ENCODE assay signal across 20 cellular contexts in the genomic region with DNA sequence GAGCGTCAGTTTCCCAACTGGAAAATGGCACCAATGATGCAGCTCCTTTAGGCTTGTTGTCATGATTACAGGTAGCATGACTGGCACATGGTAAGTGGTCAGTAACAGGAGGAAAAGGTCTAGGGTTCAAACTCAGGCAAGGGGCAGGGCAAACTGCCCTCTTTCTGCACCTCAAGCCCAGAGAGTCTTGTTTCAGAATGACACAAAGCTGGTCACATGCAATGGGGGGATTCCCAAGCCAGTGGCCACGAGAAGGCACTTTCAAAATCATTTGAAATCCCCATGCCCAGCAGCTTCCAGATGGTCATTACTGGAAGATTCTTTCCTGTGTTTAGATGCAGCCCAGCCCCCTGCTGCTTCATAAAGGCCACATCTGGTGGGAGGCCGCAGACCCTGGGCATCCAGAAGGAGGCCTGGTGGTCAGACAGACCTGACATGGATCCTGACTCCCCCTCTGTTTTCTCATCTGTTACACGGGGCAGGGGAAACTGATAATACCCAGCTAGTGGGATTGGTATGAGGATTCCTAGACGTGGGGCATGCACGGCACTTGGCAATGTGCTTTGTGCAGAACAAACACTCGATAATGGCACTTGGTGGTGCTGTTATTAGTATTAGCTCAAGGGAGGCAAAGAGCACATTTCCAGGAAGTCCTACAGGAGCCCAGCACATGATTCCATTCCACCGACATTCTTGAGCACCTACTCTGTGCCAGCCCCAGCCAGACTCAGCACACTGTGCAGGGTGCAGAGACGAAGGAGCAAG. TPM values are rescaled to one million over a fixed set of nuclear protein-coding genes. Genes with fewer than 3 reads are reported as not detected.
DNase-seq lines count a peak whose midpoint lies in the region; ATAC-seq and TF ChIP-seq lines count a peak whose summit lies in the region.
"Had no signal": no experiment of that assay in that cellular context is flagged by ENCODE, and none has a peak within 500 bp of the region (broad histone marks: within the 10 kb centered on the region; RNA-seq: fewer than 3 reads in every experiment).

No MANE protein-coding gene starts in this region.

- POLR2A ChIA-PET in activated CD8-positive, alpha-beta T cell treated with anti-CD3 and anti-CD28 coated beads for 36 hours (lab: Charles Lee), result no interaction called here
- POLR2A ChIA-PET in activated CD8-positive, alpha-beta T cell treated with anti-CD3 and anti-CD28 coated beads, Interleukin-2, amount 10 ng/mL, durations not matched to agents 7 days and 5 days (lab: Charles Lee), result no interaction called here

- H3K36me3 Mint-ChIP-seq in activated CD8-positive, alpha-beta T cell treated with anti-CD3 and anti-CD28 coated beads for 36 hours (ENCODE audit: low read depth), result no peaks in the 10 kb centered on the region
- no peaks in the 10 kb centered on the region for H3K36me3 Mint-ChIP-seq in activated CD8-positive, alpha-beta T cell treated with anti-CD3 and anti-CD28 coated beads, Interleukin-2, amount 10 ng/mL, durations not matched to agents 7 days and 5 days (ENCODE audit: low read depth)
- no peaks in the 10 kb centered on the region for H3K36me3 Mint-ChIP-seq in IgD-negative memory B cell
- H3K36me3 Mint-ChIP-seq: activated naive CD8-positive, alpha-beta T cell treated with anti-CD3 and anti-CD28 coated beads for 36 hours; CD4-positive, alpha-beta memory T cell had no signal

- H3K27me3 ChIP-seq in upper lobe of left lung, result no peaks in the 10 kb centered on the region
- H3K27me3 ChIP-seq: spleen had no signal

- H3K4me3 Mint-ChIP-seq in activated CD8-positive, alpha-beta T cell treated with anti-CD3 and anti-CD28 coated beads for 36 hours, result no peak overlapping the region
- no peak overlapping the region for H3K4me3 Mint-ChIP-seq in activated CD8-positive, alpha-beta T cell treated with anti-CD3 and anti-CD28 coated beads, Interleukin-2, amount 10 ng/mL, durations not matched to agents 7 days and 5 days
- peak overlapping the region in 1 of 4 donors; percentile 57 for H3K4me3 Mint-ChIP-seq in IgD-negative memory B cell
- H3K4me3 Mint-ChIP-seq: activated CD4-positive, alpha-beta T cell treated with anti-CD3 and anti-CD28 coated beads for 36 hours; activated naive CD8-positive, alpha-beta T cell treated with anti-CD3 and anti-CD28 coated beads for 36 hours; CD4-positive, alpha-beta memory T cell; HFFc6; T-helper 1 cell treated with Interleukin-12 subunit alpha and Interleukin-12 subunit beta and Interleukin-4 antibody, amounts not matched to agents 30 μg/mL and 1 μg/mL, for 36 hours had no signal

- no peak overlapping the region for H3K27ac Mint-ChIP-seq in activated CD8-positive, alpha-beta T cell treated with anti-CD3 and anti-CD28 coated beads for 36 hours
- H3K27ac Mint-ChIP-seq in activated CD8-positive, alpha-beta T cell treated with anti-CD3 and anti-CD28 coated beads, Interleukin-2, amount 10 ng/mL, durations not matched to agents 7 days and 5 days, result no peak overlapping the region
- H3K27ac Mint-ChIP-seq in IgD-negative memory B cell, result peak overlapping the region; percentile 20 to 74 (median 67)
- H3K27ac Mint-ChIP-seq: activated CD4-positive, alpha-beta T cell treated with anti-CD3 and anti-CD28 coated beads for 36 hours; activated naive CD8-positive, alpha-beta T cell treated with anti-CD3 and anti-CD28 coated beads for 36 hours; HFFc6; progenitor cell of endocrine pancreas; T-helper 1 cell treated with Interleukin-12 subunit alpha and Interleukin-12 subunit beta and Interleukin-4 antibody, amounts not matched to agents 30 μg/mL and 1 μg/mL, for 36 hours had no signal

- TF ChIP-seq POLR2A in upper lobe of left lung (IDR thresholded peaks at IDR 0.05), result no peak

- no peak overlapping the region for H3K4me3 ChIP-seq in upper lobe of left lung
- H3K4me3 ChIP-seq: spleen had no signal

- no peaks in the 10 kb centered on the region for H3K9me3 ChIP-seq in upper lobe of left lung

- no peak for TF ChIP-seq CTCF in activated CD8-positive, alpha-beta T cell treated with anti-CD3 and anti-CD28 coated beads for 36 hours (IDR thresholded peaks at IDR 0.05)
- no peak for TF ChIP-seq CTCF in upper lobe of left lung (IDR thresholded peaks at IDR 0.05)

- no peaks in the 10 kb centered on the region for H3K4me1 Mint-ChIP-seq in activated CD8-positive, alpha-beta T cell treated with anti-CD3 and anti-CD28 coated beads for 36 hours (ENCODE audit: low read depth)
- H3K4me1 Mint-ChIP-seq in activated CD8-positive, alpha-beta T cell treated with anti-CD3 and anti-CD28 coated beads, Interleukin-2, amount 10 ng/mL, durations not matched to agents 7 days and 5 days (ENCODE audit: low read depth), result no peaks in the 10 kb centered on the region
- peaks cover 32 to 44% (median 38%) of the 10 kb centered on the region in 3 donors for H3K4me1 Mint-ChIP-seq in IgD-negative memory B cell
- H3K4me1 Mint-ChIP-seq: activated CD4-positive, alpha-beta T cell treated with anti-CD3 and anti-CD28 coated beads for 36 hours; activated naive CD8-positive, alpha-beta T cell treated with anti-CD3 and anti-CD28 coated beads for 36 hours; CD4-positive, alpha-beta memory T cell had no signal

- peak in 1 of 4 donors; percentile 77 for TF ChIP-seq EP300 in upper lobe of left lung (IDR thresholded peaks at IDR 0.05)

- peaks cover 0 to 22% (median 17%) of the 10 kb centered on the region in 4 donors for H3K4me1 ChIP-seq in upper lobe of left lung

- peak; percentile 11 for DNase-seq in activated CD8-positive, alpha-beta T cell treated with anti-CD3 and anti-CD28 coated beads for 36 hours
- no peak for DNase-seq in activated CD8-positive, alpha-beta T cell treated with anti-CD3 and anti-CD28 coated beads, Interleukin-2, amount 10 ng/mL, durations not matched to agents 7 days and 5 days
- DNase-seq in upper lobe of left lung, result peak in 1 of 2 donors; percentile 72
- no peak for DNase-seq in DMS 273 treated with DMSO at 0.1 percent for 48 hours (lab: John Stamatoyannopoulos, UW)
- DNase-seq in AG08396 (ENCODE audit: low spot score), result no peak
- DNase-seq in ureter (ENCODE audit: low spot score), result no peak
- DNase-seq: activated CD4-positive, alpha-beta T cell treated with anti-CD3 and anti-CD28 coated beads for 36 hours; activated naive CD8-positive, alpha-beta T cell treated with anti-CD3 and anti-CD28 coated beads for 36 hours; CD4-positive, alpha-beta memory T cell; HFFc6; MM.1S; NCI-H2029; NCI-H82; spleen had no signal

- peaks cover 12% of the 10 kb centered on the region for H3K27me3 Mint-ChIP-seq in activated CD8-positive, alpha-beta T cell treated with anti-CD3 and anti-CD28 coated beads for 36 hours
- peaks cover 8% of the 10 kb centered on the region for H3K27me3 Mint-ChIP-seq in activated CD8-positive, alpha-beta T cell treated with anti-CD3 and anti-CD28 coated beads, Interleukin-2, amount 10 ng/mL, durations not matched to agents 7 days and 5 days (ENCODE audit: low read depth)
- H3K27me3 Mint-ChIP-seq in IgD-negative memory B cell, result no peaks in the 10 kb centered on the region

- intact Hi-C loops in activated CD8-positive, alpha-beta T cell treated with anti-CD3 and anti-CD28 coated beads for 36 hours (cut with micrococcal nuclease), result no loop called here

- no peaks in the 10 kb centered on the region for H3K36me3 ChIP-seq in upper lobe of left lung
- H3K36me3 ChIP-seq: spleen had no signal

- 53 to 71% methylated on average over 6 to 9 of the region's 9 CpGs for WGBS in upper lobe of left lung, 2 donors

- peak overlapping the region in 1 of 4 donors; percentile 35 for H3K27ac ChIP-seq in upper lobe of left lung
- H3K27ac ChIP-seq: spleen had no signal

- CTCF ChIA-PET in activated CD8-positive, alpha-beta T cell treated with anti-CD3 and anti-CD28 coated beads for 36 hours (lab: Charles Lee), result interaction anchor here (1.0 kb wide), 1 partner anchor 26 kb away, joined by 6 read pairs; no protein-coding TSS in a partner anchor
- CTCF ChIA-PET in activated CD8-positive, alpha-beta T cell treated with anti-CD3 and anti-CD28 coated beads, Interleukin-2, amount 10 ng/mL, durations not matched to agents 7 days and 5 days (lab: Charles Lee), result no interaction called here

- ATAC-seq in activated CD8-positive, alpha-beta T cell treated with anti-CD3 and anti-CD28 coated beads for 36 hours, result no peak
- no peak for ATAC-seq in activated CD8-positive, alpha-beta T cell treated with anti-CD3 and anti-CD28 coated beads, Interleukin-2, amount 10 ng/mL, durations not matched to agents 7 days and 5 days
- ATAC-seq in GM21529 (IDR thresholded peaks at IDR 0.05; ENCODE audit: unreplicated experiment), result peak; percentile 63
- ATAC-seq in upper lobe of left lung (ENCODE audit: low FRiP score in 2 of 2), result peak; percentile 19 to 81
- ATAC-seq: activated CD4-positive, alpha-beta T cell treated with anti-CD3 and anti-CD28 coated beads for 36 hours had no signal

- H3K9me3 Mint-ChIP-seq in activated CD8-positive, alpha-beta T cell treated with anti-CD3 and anti-CD28 coated beads for 36 hours, result no peaks in the 10 kb centered on the region
- no peaks in the 10 kb centered on the region for H3K9me3 Mint-ChIP-seq in activated CD8-positive, alpha-beta T cell treated with anti-CD3 and anti-CD28 coated beads, Interleukin-2, amount 10 ng/mL, durations not matched to agents 7 days and 5 days (ENCODE audit: insufficient read depth)
- peaks cover 2 to 12% (median 11%) of the 10 kb centered on the region in 3 donors for H3K9me3 Mint-ChIP-seq in IgD-negative memory B cell
- H3K9me3 Mint-ChIP-seq: HFFc6; T-helper 1 cell treated with Interleukin-12 subunit alpha and Interleukin-12 subunit beta and Interleukin-4 antibody, amounts not matched to agents 30 μg/mL and 1 μg/mL, for 36 hours had no signal

RNA-seq across cellular contexts. Expression of a gene that starts 6.9 kb away (rescaled TPM):
- total RNA-seq in activated CD8-positive, alpha-beta T cell treated with anti-CD3 and anti-CD28 coated beads for 36 hours, result not detected
- not detected for total RNA-seq in activated CD8-positive, alpha-beta T cell treated with anti-CD3 and anti-CD28 coated beads, Interleukin-2, amount 10 ng/mL, durations not matched to agents 7 days and 5 days
- polyA plus RNA-seq in IgD-negative memory B cell, result 10.1 TPM
- total RNA-seq in upper lobe of left lung (under 1 TPM in 2 of 6 donors, not detected in 4; 0.13 to 0.29 TPM), ureter (not detected)
- total RNA-seq: activated CD4-positive, alpha-beta T cell treated with anti-CD3 and anti-CD28 coated beads for 36 hours; activated naive CD8-positive, alpha-beta T cell treated with anti-CD3 and anti-CD28 coated beads for 36 hours; bronchial epithelial cell; CD4-positive, alpha-beta memory T cell; HFFc6; myocyte; progenitor cell of endocrine pancreas had no signal

RNA-seq across cellular contexts. Expression of a gene that starts 12.9 kb away (rescaled TPM):
- not detected for total RNA-seq in activated CD8-positive, alpha-beta T cell treated with anti-CD3 and anti-CD28 coated beads for 36 hours
- not detected for total RNA-seq in activated CD8-positive, alpha-beta T cell treated with anti-CD3 and anti-CD28 coated beads, Interleukin-2, amount 10 ng/mL, durations not matched to agents 7 days and 5 days
- polyA plus RNA-seq in IgD-negative memory B cell, result not detected
- not detected for total RNA-seq in upper lobe of left lung
- 19.2 TPM for total RNA-seq in ureter
- total RNA-seq: activated CD4-positive, alpha-beta T cell treated with anti-CD3 and anti-CD28 coated beads for 36 hours; activated naive CD8-positive, alpha-beta T cell treated with anti-CD3 and anti-CD28 coated beads for 36 hours; bronchial epithelial cell; CD4-positive, alpha-beta memory T cell; HFFc6; myocyte; progenitor cell of endocrine pancreas; spleen had no signal
- polyA plus RNA-seq: CD4-positive, alpha-beta memory T cell; spleen had no signal

RNA-seq across cellular contexts. Expression of a gene that starts 56.2 kb away (rescaled TPM):
- total RNA-seq in activated CD8-positive, alpha-beta T cell treated with anti-CD3 and anti-CD28 coated beads for 36 hours, result not detected
- not detected for total RNA-seq in activated CD8-positive, alpha-beta T cell treated with anti-CD3 and anti-CD28 coated beads, Interleukin-2, amount 10 ng/mL, durations not matched to agents 7 days and 5 days
- polyA plus RNA-seq in IgD-negative memory B cell, result not detected
- 1 to 10 TPM in 5 of 6 donors, not detected in 1; 1.4 to 5.1 (median 3.1) TPM for total RNA-seq in upper lobe of left lung
- 2.4 TPM for total RNA-seq in ureter
- total RNA-seq: activated CD4-positive, alpha-beta T cell treated with anti-CD3 and anti-CD28 coated beads for 36 hours; activated naive CD8-positive, alpha-beta T cell treated with anti-CD3 and anti-CD28 coated beads for 36 hours; bronchial epithelial cell; CD4-positive, alpha-beta memory T cell; HFFc6; myocyte; progenitor cell of endocrine pancreas had no signal
- polyA plus RNA-seq: CD4-positive, alpha-beta memory T cell had no signal

RNA-seq across cellular contexts. Expression of a gene that starts 59.7 kb away (rescaled TPM):
- total RNA-seq in activated CD8-positive, alpha-beta T cell treated with anti-CD3 and anti-CD28 coated beads for 36 hours, result under 1 TPM; 0.34 to 0.45 TPM
- total RNA-seq in activated CD8-positive, alpha-beta T cell treated with anti-CD3 and anti-CD28 coated beads, Interleukin-2, amount 10 ng/mL, durations not matched to agents 7 days and 5 days, result under 1 TPM; 0.21 to 0.29 TPM
- polyA plus RNA-seq in IgD-negative memory B cell, result 0.39 TPM
- total RNA-seq in upper lobe of left lung (10 to 100 TPM in 1 of 6 donors, 1 to 10 TPM in 4, under 1 TPM in 1; 0.86 to 29.8 (median 6.5) TPM), ureter (3.6 TPM)
- total RNA-seq: HFFc6 had no signal

Comparison
In these comparisons a context has a peak if more than half of its experiments do, and no peak if none do; other contexts are left out.
1. ATAC-seq: peak in GM21529 (single experiment) and upper lobe of left lung (2 of 2); none in activated CD8-positive, alpha-beta T cell treated with anti-CD3 and anti-CD28 coated beads for 36 hours (single experiment) and activated CD8-positive, alpha-beta T cell treated with anti-CD3 and anti-CD28 coated beads, Interleukin-2, amount 10 ng/mL, durations not matched to agents 7 days and 5 days (single experiment).
2. H3K27ac Mint-ChIP-seq: peak in IgD-negative memory B cell (3 of 3); none in activated CD8-positive, alpha-beta T cell treated with anti-CD3 and anti-CD28 coated beads for 36 hours (single experiment) and activated CD8-positive, alpha-beta T cell treated with anti-CD3 and anti-CD28 coated beads, Interleukin-2, amount 10 ng/mL, durations not matched to agents 7 days and 5 days (single experiment).
3. RNA of a gene that starts 12.9 kb away (total RNA-seq): 19.2 TPM in ureter (single experiment); not detected in activated CD8-positive, alpha-beta T cell treated with anti-CD3 and anti-CD28 coated beads for 36 hours, not detected in activated CD8-positive, alpha-beta T cell treated with anti-CD3 and anti-CD28 coated beads, Interleukin-2, amount 10 ng/mL, durations not matched to agents 7 days and 5 days and not detected in upper lobe of left lung; every median in the first group is over 10 times any median in the second.